ENCODE assay signal across 15 cellular contexts in genomic region chr2:160085662-160086061, GRCh38. TPM values are rescaled to one million over a fixed set of nuclear protein-coding genes. Genes with fewer than 3 reads are reported as not detected.
DNase-seq lines count a peak whose midpoint lies in the region; ATAC-seq and TF ChIP-seq lines count a peak whose summit lies in the region.
"Had no signal": no experiment of that assay in that cellular context is flagged by ENCODE, and none has a peak within 500 bp of the region (broad histone marks: within the 10 kb centered on the region; RNA-seq: fewer than 3 reads in every experiment).

No MANE protein-coding gene starts in this region.

- DNase-seq in MM.1S (peak; percentile 21), choroid plexus epithelial cell (ENCODE audit: low read depth) (no peak), NCI-H524 (lab: John Stamatoyannopoulos, UW) (no peak), mesendoderm (no peak)
- DNase-seq in stimulated activated naive CD8-positive, alpha-beta T cell treated with anti-CD3 and anti-CD28 coated beads, Interleukin-15, amount 100 ng/mL, for 72 hours: no peak
- DNase-seq: activated CD4-positive, CD25-positive, alpha-beta regulatory T cell; C1 segment of cervical spinal cord; head of caudate nucleus; mucosa of descending colon; NCI-H187; tibial artery had no signal

- H3K4me1 ChIP-seq in DOHH2 (ENCODE audit: control insufficient read depth, low read length): no peaks in the 10 kb centered on the region
- H3K4me1 ChIP-seq in MM.1S (ENCODE audit: low read length): no peaks in the 10 kb centered on the region
- H3K4me1 ChIP-seq in mesendoderm (ENCODE audit: control insufficient read depth, low read depth, low read length): no peaks in the 10 kb centered on the region
- H3K4me1 ChIP-seq: tibial artery had no signal

- no peak overlapping the region for H3K27ac Mint-ChIP-seq in stimulated activated naive CD8-positive, alpha-beta T cell treated with anti-CD3 and anti-CD28 coated beads, Interleukin-15, amount 100 ng/mL, for 72 hours
- H3K27ac Mint-ChIP-seq: activated naive CD4-positive, alpha-beta T cell treated with anti-CD3 and anti-CD28 coated beads, Interleukin-2, amount 50 U/mL, for 72 hours had no signal

- TF ChIP-seq CTCF in 22Rv1 (IDR thresholded peaks at IDR 0.05) (peak; percentile 51), DOHH2 (IDR thresholded peaks at IDR 0.05; ENCODE audit: low read depth, low read length, poor library complexity, severe bottlenecking) (peak; percentile 57), MM.1S (IDR thresholded peaks at IDR 0.05; ENCODE audit: low read length) (peak; percentile 41), choroid plexus epithelial cell (conservative IDR thresholded peaks at IDR 0.05; ENCODE audit: low read depth, low read length) (peak; percentile 4)

- H2BK15ac ChIP-seq in mesendoderm (replicated peaks; ENCODE audit: low read depth): no peak overlapping the region

- no peak overlapping the region for H3K18ac ChIP-seq in mesendoderm (ENCODE audit: low read length)

- H3K27me3 Mint-ChIP-seq in stimulated activated naive CD8-positive, alpha-beta T cell treated with anti-CD3 and anti-CD28 coated beads, Interleukin-15, amount 100 ng/mL, for 72 hours: no peaks in the 10 kb centered on the region

- no peak overlapping the region for H2BK5ac ChIP-seq in mesendoderm (ENCODE audit: low read length)

- H3K4me2 ChIP-seq in DOHH2 (ENCODE audit: low read length) (no peak overlapping the region), MM.1S (ENCODE audit: low read depth, low read length) (no peak overlapping the region), mesendoderm (ENCODE audit: low read length) (no peak overlapping the region)

- no peak for ATAC-seq in stimulated activated naive CD8-positive, alpha-beta T cell treated with anti-CD3 and anti-CD28 coated beads, Interleukin-15, amount 100 ng/mL, for 72 hours
- ATAC-seq in HG03108 (IDR thresholded peaks at IDR 0.05; ENCODE audit: unreplicated experiment): no peak
- ATAC-seq: activated naive CD4-positive, alpha-beta T cell treated with anti-CD3 and anti-CD28 coated beads, Interleukin-2, amount 50 U/mL, for 72 hours; mucosa of descending colon had no signal

- H3K27me3 ChIP-seq in DOHH2 (ENCODE audit: control insufficient read depth, low read length) (no peaks in the 10 kb centered on the region), MM.1S (replicated peaks; ENCODE audit: insufficient read depth, low read length) (no peaks in the 10 kb centered on the region), mesendoderm (ENCODE audit: insufficient read depth, low read length, poor library complexity) (no peaks in the 10 kb centered on the region)
- H3K27me3 ChIP-seq: tibial artery had no signal

- no peaks in the 10 kb centered on the region for H3K4me1 Mint-ChIP-seq in stimulated activated naive CD8-positive, alpha-beta T cell treated with anti-CD3 and anti-CD28 coated beads, Interleukin-15, amount 100 ng/mL, for 72 hours

- H3K27ac ChIP-seq in 22Rv1: no peak overlapping the region
- no peak overlapping the region for H3K27ac ChIP-seq in DOHH2 (ENCODE audit: low read depth, low read length)
- no peak overlapping the region for H3K27ac ChIP-seq in MM.1S (ENCODE audit: low read length)
- no peak overlapping the region for H3K27ac ChIP-seq in mesendoderm (ENCODE audit: low read depth, low read length)
- H3K27ac ChIP-seq: tibial artery had no signal

- no peak overlapping the region for H3K4me3 Mint-ChIP-seq in stimulated activated naive CD8-positive, alpha-beta T cell treated with anti-CD3 and anti-CD28 coated beads, Interleukin-15, amount 100 ng/mL, for 72 hours

- no peaks in the 10 kb centered on the region for H3K79me1 ChIP-seq in mesendoderm (ENCODE audit: low read length)

- H3K9me3 ChIP-seq in DOHH2 (ENCODE audit: control insufficient read depth, insufficient read depth, low read length) (peaks cover 41% of the 10 kb centered on the region), MM.1S (replicated peaks; ENCODE audit: insufficient read depth, low read length) (no peaks in the 10 kb centered on the region)

- no CpG with 5 or more reads among the region's 3 CpGs for WGBS in mesendoderm (ENCODE audit: extremely low coverage, insufficient coverage, low lambda C conversion rate)

- H4K8ac ChIP-seq in mesendoderm (ENCODE audit: low read depth, low read length): no peak overlapping the region

- peaks cover 36 to 55% of the 10 kb centered on the region in 2 donors for H3K9me3 Mint-ChIP-seq in stimulated activated naive CD8-positive, alpha-beta T cell treated with anti-CD3 and anti-CD28 coated beads, Interleukin-15, amount 100 ng/mL, for 72 hours

- H4K5ac ChIP-seq in mesendoderm (ENCODE audit: low read length): no peak overlapping the region

- H2AFZ ChIP-seq in MM.1S (ENCODE audit: low read length): no peak overlapping the region

- H3F3A ChIP-seq in DOHH2 (ENCODE audit: control insufficient read depth, insufficient read depth) (no peaks in the 10 kb centered on the region), MM.1S (ENCODE audit: insufficient read depth, low read length) (no peaks in the 10 kb centered on the region)

- H3K79me2 ChIP-seq in DOHH2 (ENCODE audit: control insufficient read depth, low read length): no peaks in the 10 kb centered on the region
- no peaks in the 10 kb centered on the region for H3K79me2 ChIP-seq in MM.1S (ENCODE audit: low read length)
- no peaks in the 10 kb centered on the region for H3K79me2 ChIP-seq in mesendoderm (ENCODE audit: control insufficient read depth, insufficient read depth, low read length)

- H3K9ac ChIP-seq in MM.1S (ENCODE audit: low read length) (no peak overlapping the region), mesendoderm (ENCODE audit: low read length) (no peak overlapping the region)

- no peak overlapping the region for H2AK5ac ChIP-seq in mesendoderm (ENCODE audit: low read length)

- H3K36me3 ChIP-seq in DOHH2 (ENCODE audit: control insufficient read depth, low read length) (no peaks in the 10 kb centered on the region), MM.1S (replicated peaks; ENCODE audit: insufficient read depth, low read length) (no peaks in the 10 kb centered on the region), mesendoderm (ENCODE audit: control insufficient read depth, insufficient read depth, low read length) (no peaks in the 10 kb centered on the region)

- no peak overlapping the region for H3K4ac ChIP-seq in mesendoderm (ENCODE audit: low read depth, low read length)

- no peak overlapping the region for H2BK120ac ChIP-seq in mesendoderm (ENCODE audit: low read depth, low read length)

- H4K20me1 ChIP-seq in DOHH2 (ENCODE audit: control insufficient read depth, insufficient read depth, low read depth, low read length) (no peaks in the 10 kb centered on the region), MM.1S (ENCODE audit: insufficient read depth, low read length) (no peaks in the 10 kb centered on the region)

- no peak overlapping the region for H3K4me3 ChIP-seq in DOHH2 (ENCODE audit: low read length)
- no peak overlapping the region for H3K4me3 ChIP-seq in MM.1S (ENCODE audit: low read length)
- H3K4me3 ChIP-seq in choroid plexus epithelial cell (ENCODE audit: low read depth, low read length): no peak overlapping the region
- no peak overlapping the region for H3K4me3 ChIP-seq in mesendoderm (ENCODE audit: low read length)
- H3K4me3 ChIP-seq: mucosa of descending colon, tibial artery had no signal

- H3K9me2 ChIP-seq in DOHH2 (replicated peaks; ENCODE audit: control insufficient read depth, low read length): no peaks in the 10 kb centered on the region
- no peaks in the 10 kb centered on the region for H3K9me2 ChIP-seq in MM.1S (replicated peaks; ENCODE audit: insufficient read depth, low read length)

- no peak overlapping the region for H3K56ac ChIP-seq in mesendoderm (ENCODE audit: low read length)

- H3K23ac ChIP-seq in mesendoderm (ENCODE audit: low read length): no peak overlapping the region

RNA-seq across cellular contexts. Expression of gene PLA2R1, which starts 23.2 kb away (rescaled TPM):
- polyA plus RNA-seq in mesendoderm (2013, experiment 1 of 2): 0.14 TPM
- 0.17 TPM for polyA plus RNA-seq in mesendoderm (2013, experiment 2 of 2)

Comparison
In these comparisons a context has a peak if more than half of its experiments do, and no peak if none do; other contexts are left out.
1. CTCF ChIP-seq: peak in every context shown above with its lines; median percentile 57 in DOHH2; 51 in 22Rv1; 41 in MM.1S; 4 in choroid plexus epithelial cell.